In the genomic region with DNA sequence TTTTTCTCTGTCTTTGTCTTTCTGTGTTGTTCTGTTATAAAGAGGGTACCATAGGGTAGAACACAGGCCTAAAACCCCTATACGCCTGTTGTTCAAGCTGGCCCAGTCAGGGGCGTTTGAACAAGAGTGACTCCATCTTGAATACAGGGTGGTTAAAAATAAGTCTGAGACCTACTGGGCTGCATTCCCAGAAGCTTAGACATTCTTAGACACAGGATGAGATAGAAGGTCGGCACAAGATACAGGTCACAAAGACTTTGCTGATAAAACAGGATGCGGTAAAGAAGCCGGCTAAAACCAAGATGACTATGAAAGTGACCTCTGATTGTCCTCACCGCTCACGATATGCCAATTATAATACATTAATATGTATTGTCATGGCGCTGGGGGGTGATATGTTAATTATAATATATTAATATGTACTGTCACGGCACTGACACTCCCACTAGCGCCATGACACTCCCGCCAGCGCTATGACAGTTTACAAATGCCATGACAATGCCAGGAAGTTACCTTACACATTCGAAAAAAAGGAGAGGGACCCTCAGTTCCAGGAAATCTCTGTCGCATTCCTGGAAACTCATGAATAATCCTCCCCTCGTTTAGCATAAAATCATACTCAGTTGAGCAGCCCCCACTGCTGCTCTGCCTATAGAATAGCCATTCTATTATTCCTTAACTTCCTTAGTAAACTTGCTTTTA, we compare ENCODE assay signal across 1 cellular context.
A peak's percentile ranks its signal among the peaks of the same experiment; 100 is the strongest.
TF ChIP-seq lines count a peak whose summit lies in the region.

No MANE protein-coding gene starts in this region.

TF ChIP-seq in K562, 482 proteins besides CTCF, POLR2A, EP300 and RAD21 (continued from another document):
- TF ChIP-seq, protein P1, sequence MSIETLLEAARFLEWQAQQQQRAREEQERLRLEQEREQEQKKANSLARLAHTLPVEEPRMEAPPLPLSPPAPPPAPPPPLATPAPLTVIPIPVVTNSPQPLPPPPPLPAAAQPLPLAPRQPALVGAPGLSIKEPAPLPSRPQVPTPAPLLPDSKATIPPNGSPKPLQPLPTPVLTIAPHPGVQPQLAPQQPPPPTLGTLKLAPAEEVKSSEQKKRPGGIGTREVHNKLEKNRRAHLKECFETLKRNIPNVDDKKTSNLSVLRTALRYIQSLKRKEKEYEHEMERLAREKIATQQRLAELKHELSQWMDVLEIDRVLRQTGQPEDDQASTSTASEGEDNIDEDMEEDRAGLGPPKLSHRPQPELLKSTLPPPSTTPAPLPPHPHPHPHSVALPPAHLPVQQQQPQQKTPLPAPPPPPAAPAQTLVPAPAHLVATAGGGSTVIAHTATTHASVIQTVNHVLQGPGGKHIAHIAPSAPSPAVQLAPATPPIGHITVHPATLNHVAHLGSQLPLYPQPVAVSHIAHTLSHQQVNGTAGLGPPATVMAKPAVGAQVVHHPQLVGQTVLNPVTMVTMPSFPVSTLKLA (conservative IDR thresholded peaks at IDR 0.05) = no peak
- TF ChIP-seq ZNF436 (CRISPR knock-in tag; IDR thresholded peaks at IDR 0.05) = 0 out of 2 replicates have a peak, but pooled peaks have one; percentile 53
- TF ChIP-seq ZNF23 (CRISPR knock-in tag; IDR thresholded peaks at IDR 0.05) = peak; percentile 99
- no peak for TF ChIP-seq NR3C1 (CRISPR knock-in tag; IDR thresholded peaks at IDR 0.05)
- peak; percentile 99 for TF ChIP-seq ZNF253 (CRISPR knock-in tag; conservative IDR thresholded peaks at IDR 0.05)
- TF ChIP-seq PRPF4 (IDR thresholded peaks at IDR 0.05; ENCODE audit: insufficient read depth, low read depth, low read length, poor library complexity, severe bottlenecking) = no peak
- TF ChIP-seq DDX20 (tag; IDR thresholded peaks at IDR 0.05; ENCODE audit: low read depth) = peak; percentile 100
- TF ChIP-seq, protein P2, sequence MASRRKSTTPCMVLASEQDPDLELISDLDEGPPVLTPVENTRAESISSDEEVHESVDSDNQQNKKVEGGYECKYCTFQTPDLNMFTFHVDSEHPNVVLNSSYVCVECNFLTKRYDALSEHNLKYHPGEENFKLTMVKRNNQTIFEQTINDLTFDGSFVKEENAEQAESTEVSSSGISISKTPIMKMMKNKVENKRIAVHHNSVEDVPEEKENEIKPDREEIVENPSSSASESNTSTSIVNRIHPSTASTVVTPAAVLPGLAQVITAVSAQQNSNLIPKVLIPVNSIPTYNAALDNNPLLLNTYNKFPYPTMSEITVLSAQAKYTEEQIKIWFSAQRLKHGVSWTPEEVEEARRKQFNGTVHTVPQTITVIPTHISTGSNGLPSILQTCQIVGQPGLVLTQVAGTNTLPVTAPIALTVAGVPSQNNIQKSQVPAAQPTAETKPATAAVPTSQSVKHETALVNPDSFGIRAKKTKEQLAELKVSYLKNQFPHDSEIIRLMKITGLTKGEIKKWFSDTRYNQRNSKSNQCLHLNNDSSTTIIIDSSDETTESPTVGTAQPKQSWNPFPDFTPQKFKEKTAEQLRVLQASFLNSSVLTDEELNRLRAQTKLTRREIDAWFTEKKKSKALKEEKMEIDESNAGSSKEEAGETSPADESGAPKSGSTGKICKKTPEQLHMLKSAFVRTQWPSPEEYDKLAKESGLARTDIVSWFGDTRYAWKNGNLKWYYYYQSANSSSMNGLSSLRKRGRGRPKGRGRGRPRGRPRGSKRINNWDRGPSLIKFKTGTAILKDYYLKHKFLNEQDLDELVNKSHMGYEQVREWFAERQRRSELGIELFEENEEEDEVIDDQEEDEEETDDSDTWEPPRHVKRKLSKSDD (conservative IDR thresholded peaks at IDR 0.05; ENCODE audit: low read length) = no peak
- no peak for TF ChIP-seq PHF8 (IDR thresholded peaks at IDR 0.05; ENCODE audit: borderline replicate concordance, low read length)
- no peak for TF ChIP-seq ZZZ3 (IDR thresholded peaks at IDR 0.05)
- TF ChIP-seq, protein P3, sequence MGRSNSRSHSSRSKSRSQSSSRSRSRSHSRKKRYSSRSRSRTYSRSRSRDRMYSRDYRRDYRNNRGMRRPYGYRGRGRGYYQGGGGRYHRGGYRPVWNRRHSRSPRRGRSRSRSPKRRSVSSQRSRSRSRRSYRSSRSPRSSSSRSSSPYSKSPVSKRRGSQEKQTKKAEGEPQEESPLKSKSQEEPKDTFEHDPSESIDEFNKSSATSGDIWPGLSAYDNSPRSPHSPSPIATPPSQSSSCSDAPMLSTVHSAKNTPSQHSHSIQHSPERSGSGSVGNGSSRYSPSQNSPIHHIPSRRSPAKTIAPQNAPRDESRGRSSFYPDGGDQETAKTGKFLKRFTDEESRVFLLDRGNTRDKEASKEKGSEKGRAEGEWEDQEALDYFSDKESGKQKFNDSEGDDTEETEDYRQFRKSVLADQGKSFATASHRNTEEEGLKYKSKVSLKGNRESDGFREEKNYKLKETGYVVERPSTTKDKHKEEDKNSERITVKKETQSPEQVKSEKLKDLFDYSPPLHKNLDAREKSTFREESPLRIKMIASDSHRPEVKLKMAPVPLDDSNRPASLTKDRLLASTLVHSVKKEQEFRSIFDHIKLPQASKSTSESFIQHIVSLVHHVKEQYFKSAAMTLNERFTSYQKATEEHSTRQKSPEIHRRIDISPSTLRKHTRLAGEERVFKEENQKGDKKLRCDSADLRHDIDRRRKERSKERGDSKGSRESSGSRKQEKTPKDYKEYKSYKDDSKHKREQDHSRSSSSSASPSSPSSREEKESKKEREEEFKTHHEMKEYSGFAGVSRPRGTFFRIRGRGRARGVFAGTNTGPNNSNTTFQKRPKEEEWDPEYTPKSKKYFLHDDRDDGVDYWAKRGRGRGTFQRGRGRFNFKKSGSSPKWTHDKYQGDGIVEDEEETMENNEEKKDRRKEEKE (IDR thresholded peaks at IDR 0.05; ENCODE audit: borderline replicate concordance in 1 of 2, control insufficient read depth in 1 of 2, low read depth in 2 of 2, low read length in 1 of 2) = no peak
- peak; percentile 92 for TF ChIP-seq GABPB2 (CRISPR knock-in tag; conservative IDR thresholded peaks at IDR 0.05)
- TF ChIP-seq SPI1 (IDR thresholded peaks at IDR 0.05; ENCODE audit: borderline replicate concordance, low read depth, low read length) = no peak
- TF ChIP-seq ARNT (IDR thresholded peaks at IDR 0.05) = no peak
- peak; percentile 75 for TF ChIP-seq NFE2L1 (tag; IDR thresholded peaks at IDR 0.05; ENCODE audit: borderline replicate concordance, low read depth)
- TF ChIP-seq C11orf30 (IDR thresholded peaks at IDR 0.05; ENCODE audit: low read depth) = no peak
- TF ChIP-seq SRSF7 (optimal IDR thresholded peaks at IDR 0.05; ENCODE audit: low read depth, low read length) = no peak
- peak; percentile 99 for TF ChIP-seq HSF4 (CRISPR knock-in tag; IDR thresholded peaks at IDR 0.05; ENCODE audit: borderline replicate concordance)
- no peak for TF ChIP-seq XRCC3 (IDR thresholded peaks at IDR 0.05)
- peak; percentile 86; the same call in 1 of the 2 replicates for TF ChIP-seq KDM2B (CRISPR knock-in tag; IDR thresholded peaks at IDR 0.05)
- no peak; the same call in 1 of the 2 replicates for TF ChIP-seq RNF2 (IDR thresholded peaks at IDR 0.05)
- no peak for TF ChIP-seq HNRNPK (IDR thresholded peaks at IDR 0.05; ENCODE audit: low read depth, low read length, poor library complexity, severe bottlenecking)
- no peak for TF ChIP-seq SMARCE1 (IDR thresholded peaks at IDR 0.05)
- TF ChIP-seq, protein P4, sequence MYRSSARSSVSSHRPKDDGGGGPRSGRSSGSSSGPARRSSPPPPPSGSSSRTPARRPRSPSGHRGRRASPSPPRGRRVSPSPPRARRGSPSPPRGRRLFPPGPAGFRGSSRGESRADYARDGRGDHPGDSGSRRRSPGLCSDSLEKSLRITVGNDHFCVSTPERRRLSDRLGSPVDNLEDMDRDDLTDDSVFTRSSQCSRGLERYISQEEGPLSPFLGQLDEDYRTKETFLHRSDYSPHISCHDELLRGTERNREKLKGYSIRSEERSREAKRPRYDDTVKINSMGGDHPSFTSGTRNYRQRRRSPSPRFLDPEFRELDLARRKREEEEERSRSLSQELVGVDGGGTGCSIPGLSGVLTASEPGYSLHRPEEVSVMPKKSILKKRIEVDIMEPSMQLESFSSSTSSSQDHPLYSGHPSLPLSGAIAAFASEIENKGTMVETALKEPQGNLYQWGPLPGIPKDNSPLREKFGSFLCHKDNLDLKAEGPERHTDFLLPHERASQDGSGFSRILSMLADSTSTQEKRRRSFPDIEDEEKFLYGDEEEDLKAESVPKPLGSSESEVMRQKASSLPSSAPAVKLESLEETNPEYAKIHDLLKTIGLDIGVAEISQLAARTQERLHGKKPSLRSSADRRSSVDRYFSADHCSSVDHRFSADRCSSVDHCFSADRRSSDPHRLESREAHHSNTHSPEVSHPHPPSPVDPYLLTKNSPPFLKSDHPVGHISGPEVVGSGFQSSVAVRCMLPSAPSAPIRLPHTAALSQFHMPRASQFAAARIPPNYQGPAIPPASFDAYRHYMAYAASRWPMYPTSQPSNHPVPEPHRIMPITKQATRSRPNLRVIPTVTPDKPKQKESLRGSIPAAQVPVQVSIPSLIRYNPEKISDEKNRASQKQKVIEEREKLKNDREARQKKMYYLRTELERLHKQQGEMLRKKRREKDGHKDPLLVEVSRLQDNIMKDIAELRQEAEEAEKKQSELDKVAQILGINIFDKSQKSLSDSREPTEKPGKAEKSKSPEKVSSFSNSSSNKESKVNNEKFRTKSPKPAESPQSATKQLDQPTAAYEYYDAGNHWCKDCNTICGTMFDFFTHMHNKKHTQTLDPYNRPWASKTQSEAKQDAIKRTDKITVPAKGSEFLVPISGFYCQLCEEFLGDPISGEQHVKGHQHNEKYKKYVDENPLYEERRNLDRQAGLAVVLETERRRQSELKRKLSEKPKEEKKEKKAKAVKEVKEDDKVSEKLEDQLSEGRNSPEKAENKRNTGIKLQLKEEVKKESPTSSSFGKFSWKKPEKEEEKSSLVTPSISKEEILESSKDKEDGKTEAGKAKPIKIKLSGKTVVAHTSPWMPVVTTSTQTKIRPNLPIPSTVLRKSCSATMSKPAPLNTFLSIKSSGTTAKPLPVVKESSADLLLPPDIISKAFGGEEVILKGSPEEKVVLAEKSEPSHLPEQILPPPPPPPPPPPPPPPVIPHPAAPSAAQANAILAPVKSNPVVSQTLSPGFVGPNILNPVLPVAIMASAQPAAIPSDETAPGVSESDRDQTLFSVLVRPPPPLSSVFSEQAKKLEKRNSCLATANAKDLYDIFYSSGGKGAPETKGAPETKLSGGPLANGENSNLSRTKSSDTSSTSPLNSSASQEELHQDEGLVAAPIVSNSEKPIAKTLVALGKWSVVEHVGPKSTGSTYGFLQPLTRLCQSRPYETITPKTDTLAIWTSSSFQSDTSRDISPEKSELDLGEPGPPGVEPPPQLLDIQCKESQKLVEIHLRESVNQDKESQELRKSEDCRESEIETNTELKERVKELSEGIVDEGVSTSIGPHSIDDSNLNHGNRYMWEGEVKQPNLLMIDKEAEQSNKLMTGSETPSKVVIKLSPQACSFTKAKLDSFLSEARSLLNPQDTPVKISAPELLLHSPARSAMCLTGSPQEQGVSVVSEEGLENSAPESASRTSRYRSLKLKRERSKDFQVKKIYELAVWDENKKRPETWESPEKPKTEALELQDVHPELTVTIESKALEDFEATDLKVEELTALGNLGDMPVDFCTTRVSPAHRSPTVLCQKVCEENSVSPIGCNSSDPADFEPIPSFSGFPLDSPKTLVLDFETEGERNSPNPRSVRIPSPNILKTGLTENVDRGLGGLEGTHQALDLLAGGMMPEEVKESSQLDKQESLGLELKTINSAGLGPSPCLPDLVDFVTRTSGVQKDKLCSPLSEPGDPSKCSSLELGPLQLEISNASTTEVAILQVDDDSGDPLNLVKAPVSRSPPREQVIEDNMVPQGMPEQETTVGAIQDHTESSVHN (IDR thresholded peaks at IDR 0.05; ENCODE audit: borderline replicate concordance in 1 of 2, low read depth in 1 of 2) = no peak
- TF ChIP-seq NUFIP1 (IDR thresholded peaks at IDR 0.05; ENCODE audit: partially characterized antibody) = no peak
- TF ChIP-seq, protein P5, sequence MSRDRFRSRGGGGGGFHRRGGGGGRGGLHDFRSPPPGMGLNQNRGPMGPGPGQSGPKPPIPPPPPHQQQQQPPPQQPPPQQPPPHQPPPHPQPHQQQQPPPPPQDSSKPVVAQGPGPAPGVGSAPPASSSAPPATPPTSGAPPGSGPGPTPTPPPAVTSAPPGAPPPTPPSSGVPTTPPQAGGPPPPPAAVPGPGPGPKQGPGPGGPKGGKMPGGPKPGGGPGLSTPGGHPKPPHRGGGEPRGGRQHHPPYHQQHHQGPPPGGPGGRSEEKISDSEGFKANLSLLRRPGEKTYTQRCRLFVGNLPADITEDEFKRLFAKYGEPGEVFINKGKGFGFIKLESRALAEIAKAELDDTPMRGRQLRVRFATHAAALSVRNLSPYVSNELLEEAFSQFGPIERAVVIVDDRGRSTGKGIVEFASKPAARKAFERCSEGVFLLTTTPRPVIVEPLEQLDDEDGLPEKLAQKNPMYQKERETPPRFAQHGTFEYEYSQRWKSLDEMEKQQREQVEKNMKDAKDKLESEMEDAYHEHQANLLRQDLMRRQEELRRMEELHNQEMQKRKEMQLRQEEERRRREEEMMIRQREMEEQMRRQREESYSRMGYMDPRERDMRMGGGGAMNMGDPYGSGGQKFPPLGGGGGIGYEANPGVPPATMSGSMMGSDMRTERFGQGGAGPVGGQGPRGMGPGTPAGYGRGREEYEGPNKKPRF (IDR thresholded peaks at IDR 0.05; ENCODE audit: low read depth, low read length) = no peak
- no peak for TF ChIP-seq ZNF146 (CRISPR knock-in tag; IDR thresholded peaks at IDR 0.05; ENCODE audit: unreplicated experiment)
- TF ChIP-seq POLR2AphosphoS5 (IDR thresholded peaks at IDR 0.05; ENCODE audit: control insufficient read depth, insufficient read depth, low read depth, low read length) = no peak
- TF ChIP-seq ILF3 (IDR thresholded peaks at IDR 0.05; ENCODE audit: borderline replicate concordance) = no peak
